Comparison of ENCODE assay signal across 25 cellular contexts in genomic region chr12:6818246-6819006, GRCh38. TPM values are rescaled to one million over a fixed set of nuclear protein-coding genes. Genes with fewer than 3 reads are reported as not detected.
DNase-seq lines count a peak whose midpoint lies in the region; ATAC-seq and TF ChIP-seq lines count a peak whose summit lies in the region.
"Had no signal": no experiment of that assay in that cellular context is flagged by ENCODE, and none has a peak within 500 bp of the region (broad histone marks: within the 10 kb centered on the region; RNA-seq: fewer than 3 reads in every experiment).

No MANE protein-coding gene starts in this region.

- no peaks in the 10 kb centered on the region for H3K79me1 ChIP-seq in H9 (ENCODE audit: insufficient read depth, low read depth, low read length, poor library complexity, severe bottlenecking)

- H2AFZ ChIP-seq in H9 (ENCODE audit: low read length) (no peak overlapping the region), osteoblast (ENCODE audit: low read length) (no peak overlapping the region)

- no CpG with 5 or more reads among the region's 15 CpGs for WGBS in H9 (ENCODE audit: extremely low coverage, insufficient read length, low lambda C conversion rate)

- POLR2A ChIA-PET in WTC11 (lab: Charles Lee), result interaction anchor here (1.1 to 1.5 kb wide), 2 partner anchors 49 to 66 kb away, joined by 3 to 5 read pairs; partner anchors contain the start of gene MLF2

- intact Hi-C loops in breast epithelium (cut with DNase I; ENCODE audit: low total_unique reads), result no loop called here

- H3K4me3 Mint-ChIP-seq in H9, result peak overlapping the region; percentile 17 to 72; a peak in 4 of 5 replicates
- H3K4me3 Mint-ChIP-seq in WTC11, result peak overlapping the region; percentile 56
- H3K4me3 Mint-ChIP-seq: activated CD8-positive, alpha-beta T cell treated with anti-CD3 and anti-CD28 coated beads for 36 hours; activated naive CD4-positive, alpha-beta T cell treated with anti-CD3 and anti-CD28 coated beads, Interleukin-2, amount 10 ng/mL, durations not matched to agents 7 days and 5 days; activated T-cell treated with anti-CD3 and anti-CD28 coated beads, Interleukin-2, amount 50 U/mL, for 4 hours; CD8-positive, alpha-beta T cell; HFFc6; natural killer cell treated with Interleukin-12 subunit alpha and Interleukin-12 subunit beta and Interleukin-15 and Interleukin-18, amount 100 ng/mL, for 72 hours had no signal

- CTCF ChIA-PET in WTC11 (lab: Charles Lee), result interaction anchor here (0.6 to 2.4 kb wide), 3 partner anchors 64 to 1325 kb away, joined by 3 to 8 read pairs (median 3); partner anchors contain the start of gene COPS7A

- H3K27ac ChIP-seq in H9 (ENCODE audit: insufficient read length, low read depth, low read length), result no peak overlapping the region
- H3K27ac ChIP-seq in osteoblast (ENCODE audit: low read depth, low read length), result no peak overlapping the region
- no peak overlapping the region for H3K27ac ChIP-seq in breast epithelium
- H3K27ac ChIP-seq: suprapubic skin had no signal

- H2BK20ac ChIP-seq in H9 (ENCODE audit: low read depth, low read length, poor library complexity, severe bottlenecking), result no peak overlapping the region

- H3K9me3 ChIP-seq in H9 (ENCODE audit: control insufficient read depth, low read depth, low read length) (no peaks in the 10 kb centered on the region), osteoblast (ENCODE audit: low read depth, low read length) (no peaks in the 10 kb centered on the region), breast epithelium (no peaks in the 10 kb centered on the region)
- H3K9me3 ChIP-seq: suprapubic skin had no signal

- H2BK12ac ChIP-seq in H9 (ENCODE audit: insufficient read length, low read depth, low read length), result no peak overlapping the region

- no peak overlapping the region for H4K91ac ChIP-seq in H9 (ENCODE audit: insufficient read length, low read depth, low read length)

- H3K4me3 ChIP-seq in osteoblast (ENCODE audit: insufficient read depth, low read length) (no peak overlapping the region), breast epithelium (no peak overlapping the region)
- H3K4me3 ChIP-seq: suprapubic skin had no signal

- no peak overlapping the region for H4K8ac ChIP-seq in H9 (replicated peaks; ENCODE audit: insufficient read length, low read depth, low read length)

- H3K27ac Mint-ChIP-seq in H9 (peak overlapping the region; percentile 71 to 96 (median 74); a peak in 4 of 7 replicates), WTC11 (no peak overlapping the region; the same call in 1 of the 2 replicates)
- H3K27ac Mint-ChIP-seq: activated CD8-positive, alpha-beta T cell treated with anti-CD3 and anti-CD28 coated beads for 36 hours; activated naive CD4-positive, alpha-beta T cell treated with anti-CD3 and anti-CD28 coated beads, Interleukin-2, amount 10 ng/mL, durations not matched to agents 7 days and 5 days; CD8-positive, alpha-beta T cell; HFFc6; natural killer cell treated with Interleukin-12 subunit alpha and Interleukin-12 subunit beta and Interleukin-15 and Interleukin-18, amount 100 ng/mL, for 72 hours had no signal

- H3K36me3 ChIP-seq in osteoblast (ENCODE audit: insufficient read depth, low read length) (no peaks in the 10 kb centered on the region), breast epithelium (no peaks in the 10 kb centered on the region)
- H3K36me3 ChIP-seq: suprapubic skin had no signal

- no peak overlapping the region for H3K23ac ChIP-seq in H9 (ENCODE audit: insufficient read length, low read depth, low read length)

- H3K4me1 ChIP-seq in H9 (ENCODE audit: insufficient read depth, low read length) (peaks cover 7% of the 10 kb centered on the region; the same call in 1 of the 2 replicates), osteoblast (ENCODE audit: insufficient read depth, low read length) (peaks cover 5% of the 10 kb centered on the region), breast epithelium (no peaks in the 10 kb centered on the region)

- no peak overlapping the region for H2BK5ac ChIP-seq in H9 (ENCODE audit: insufficient read length, low read length)

- H3K36me3 Mint-ChIP-seq in H9 (ENCODE audit: insufficient read depth in 1 of 3, low read depth in 3 of 3), result peaks cover 0 to 3% (median 0%) of the 10 kb centered on the region in 3 experiments; a peak in 1 of 7 replicates
- no peaks in the 10 kb centered on the region for H3K36me3 Mint-ChIP-seq in WTC11
- H3K36me3 Mint-ChIP-seq: CD8-positive, alpha-beta T cell; natural killer cell treated with Interleukin-12 subunit alpha and Interleukin-12 subunit beta and Interleukin-15 and Interleukin-18, amount 100 ng/mL, for 72 hours had no signal

- no peak overlapping the region for H3T11ph ChIP-seq in H9 (ENCODE audit: low read length)

- TF ChIP-seq CTCF in H9 (conservative IDR thresholded peaks at IDR 0.05) (no peak), WTC11 (IDR thresholded peaks at IDR 0.05) (no peak), osteoblast (IDR thresholded peaks at IDR 0.05; ENCODE audit: extremely low read depth, low read depth, low read length) (no peak), breast epithelium (IDR thresholded peaks at IDR 0.05) (no peak)

- H3K56ac ChIP-seq in H9 (ENCODE audit: insufficient read length, low read depth, low read length), result no peak overlapping the region

- TF ChIP-seq POLR2A in breast epithelium (IDR thresholded peaks at IDR 0.05), result no peak

- H3K18ac ChIP-seq in H9 (ENCODE audit: insufficient read length, low read depth, low read length), result no peak overlapping the region

- peaks cover 8% of the 10 kb centered on the region for H3K23me2 ChIP-seq in H9 (ENCODE audit: insufficient read length, low read depth, low read length, poor library complexity, severe bottlenecking)

- H3K14ac ChIP-seq in H9 (ENCODE audit: insufficient read depth, low read length), result no peak overlapping the region

- no peak overlapping the region for H2AK5ac ChIP-seq in H9 (ENCODE audit: insufficient read length, low read length)

- H3K4me2 ChIP-seq in H9 (ENCODE audit: insufficient read depth, insufficient read length, low read length), result peak overlapping the region; percentile 17
- H3K4me2 ChIP-seq in osteoblast (ENCODE audit: insufficient read depth, low read length), result no peak overlapping the region

- H3K9ac ChIP-seq in H9 (ENCODE audit: extremely low read depth, insufficient read length, low read length), result no peak overlapping the region

- H2BK15ac ChIP-seq in H9 (ENCODE audit: low read depth, low read length), result no peak overlapping the region

- H3K9me3 Mint-ChIP-seq in H9 (peaks cover 0 to 2% of the 10 kb centered on the region in 2 experiments; a peak in 1 of 5 replicates), WTC11 (no peaks in the 10 kb centered on the region)
- H3K9me3 Mint-ChIP-seq: activated CD8-positive, alpha-beta T cell treated with anti-CD3 and anti-CD28 coated beads for 36 hours; activated naive CD4-positive, alpha-beta T cell treated with anti-CD3 and anti-CD28 coated beads, Interleukin-2, amount 10 ng/mL, durations not matched to agents 7 days and 5 days; activated T-cell treated with anti-CD3 and anti-CD28 coated beads, Interleukin-2, amount 50 U/mL, for 4 hours; CD8-positive, alpha-beta T cell; HFFc6; natural killer cell treated with Interleukin-12 subunit alpha and Interleukin-12 subunit beta and Interleukin-15 and Interleukin-18, amount 100 ng/mL, for 72 hours had no signal

- DNase-seq in H9 (peak; percentile 94), WTC11 (ENCODE audit: low spot score) (peak; percentile 74), iPS-NIHi7 (ENCODE audit: extremely low spot score) (peak; percentile 60), osteoblast (ENCODE audit: insufficient read length, low spot score, missing footprints) (peak; percentile 71), breast epithelium (ENCODE audit: low spot score in 2 of 2) (no peak), NCI-H2081 (lab: John Stamatoyannopoulos, UW) (no peak)
- DNase-seq: activated CD8-positive, alpha-beta T cell treated with anti-CD3 and anti-CD28 coated beads for 36 hours; activated naive CD4-positive, alpha-beta T cell treated with anti-CD3 and anti-CD28 coated beads, Interleukin-2, amount 10 ng/mL, durations not matched to agents 7 days and 5 days; activated T-cell treated with anti-CD3 and anti-CD28 coated beads, Interleukin-2, amount 50 U/mL, for 4 hours; anterior cingulate cortex; CD8-positive, alpha-beta T cell; head of caudate nucleus; HFFc6; kidney; mesenchymal stem cell; NCI-H1105 treated with DMSO at 0.1 percent for 48 hours; NCI-H2107; NCI-H526; Right ventricle myocardium superior; T-helper 1 cell had no signal

- H3K27me3 Mint-ChIP-seq in H9 (ENCODE audit: low read depth) (peaks cover 68% of the 10 kb centered on the region), WTC11 (ENCODE audit: low read depth) (peaks cover 63% of the 10 kb centered on the region)

- H2BK120ac ChIP-seq in H9 (ENCODE audit: low read depth, low read length, poor library complexity, severe bottlenecking), result no peak overlapping the region

- H3K79me2 ChIP-seq in H9 (ENCODE audit: insufficient read depth, low read length) (no peaks in the 10 kb centered on the region), osteoblast (ENCODE audit: insufficient read depth, low read length) (no peaks in the 10 kb centered on the region)

- peaks cover 50 to 51% of the 10 kb centered on the region in 2 experiments for H3K4me1 Mint-ChIP-seq in H9
- H3K4me1 Mint-ChIP-seq in WTC11, result peaks cover 51% of the 10 kb centered on the region

- peaks cover 4% of the 10 kb centered on the region; the same call in 1 of the 2 replicates for H3K27me3 ChIP-seq in H9 (ENCODE audit: insufficient read depth, low read length)
- peaks cover 16% of the 10 kb centered on the region for H3K27me3 ChIP-seq in osteoblast (ENCODE audit: insufficient read depth, low read length)
- peaks cover under 1 to 10% of the 10 kb centered on the region in 2 donors for H3K27me3 ChIP-seq in breast epithelium

- ATAC-seq in WTC11 (peak; percentile 47), GM19467 (IDR thresholded peaks at IDR 0.05; ENCODE audit: unreplicated experiment) (no peak), HG03039 (IDR thresholded peaks at IDR 0.05; ENCODE audit: unreplicated experiment) (no peak)
- ATAC-seq: activated CD8-positive, alpha-beta T cell treated with anti-CD3 and anti-CD28 coated beads for 36 hours; activated T-cell treated with anti-CD3 and anti-CD28 coated beads, Interleukin-2, amount 50 U/mL, for 4 hours; CD8-positive, alpha-beta T cell; natural killer cell treated with Interleukin-12 subunit alpha and Interleukin-12 subunit beta and Interleukin-15 and Interleukin-18, amount 100 ng/mL, for 72 hours had no signal

- H3K4ac ChIP-seq in H9 (ENCODE audit: low read depth, low read length), result no peak overlapping the region

- H4K20me1 ChIP-seq in H9 (ENCODE audit: control insufficient read depth, insufficient read depth, insufficient read length), result no peaks in the 10 kb centered on the region
- H4K20me1 ChIP-seq in osteoblast (ENCODE audit: insufficient read depth, low read length), result peaks cover 9% of the 10 kb centered on the region

- no peak overlapping the region for H4K5ac ChIP-seq in H9 (ENCODE audit: insufficient read length, low read depth, low read length)

RNA-seq across cellular contexts. Expression of gene GPR162, which starts 3.2 kb away (rescaled TPM):
- total RNA-seq in H9 (2021) (4.6 and 6.1 TPM in 2 replicates), WTC11 (2021) (7.3 to 9.3 TPM (median 8.2 TPM) in 3 replicates), osteoblast (1.4 and 5.0 TPM in 2 replicates), breast epithelium (1 to 10 TPM; 2.6 to 4.2 (median 4.1) TPM)
- total RNA-seq: CD8-positive, alpha-beta T cell; natural killer cell treated with Interleukin-12 subunit alpha and Interleukin-12 subunit beta and Interleukin-15 and Interleukin-18, amount 100 ng/mL, for 72 hours; OCI-LY7 had no signal

RNA-seq across cellular contexts. Expression of gene P3H3, which starts 9.8 kb away (rescaled TPM):
- total RNA-seq in H9 (2021) (55.0 and 60.2 TPM in 2 replicates), WTC11 (2021) (49.9 to 55.7 TPM (median 50.7 TPM) in 3 replicates), osteoblast (108 and 130 TPM in 2 replicates), breast epithelium (10 to 100 TPM in 2 of 3 donors, 1 to 10 TPM in 1; 7.5 to 29.5 (median 10.1) TPM)

RNA-seq across cellular contexts. Expression of gene GNB3, which starts 22.3 kb away (rescaled TPM):
- total RNA-seq in H9 (2021), result 17.3 and 20.0 TPM in 2 replicates
- 14.0 to 16.5 TPM (median 14.3 TPM) in 3 replicates for total RNA-seq in WTC11 (2021)
- 1.4 and 2.7 TPM in 2 replicates for total RNA-seq in osteoblast
- 1 to 10 TPM in 2 of 3 donors, under 1 TPM in 1; 0.80 to 3.3 (median 2.2) TPM for total RNA-seq in breast epithelium
- total RNA-seq: natural killer cell treated with Interleukin-12 subunit alpha and Interleukin-12 subunit beta and Interleukin-15 and Interleukin-18, amount 100 ng/mL, for 72 hours had no signal

RNA-seq across cellular contexts. Expression of gene CD4, which starts 29.1 kb away (rescaled TPM):
- total RNA-seq in H9 (2021) (0.88 and 1.1 TPM in 2 replicates), WTC11 (2021) (2.5 to 3.3 TPM (median 2.7 TPM) in 3 replicates), osteoblast (10.9 and 15.0 TPM in 2 replicates), breast epithelium (10 to 100 TPM in 2 of 3 donors, 1 to 10 TPM in 1; 5.9 to 29.0 (median 11.0) TPM)
- total RNA-seq: OCI-LY7 had no signal

RNA-seq across cellular contexts. Expression of gene CDCA3, which starts 32.7 kb away (rescaled TPM):
- 45.1 and 48.6 TPM in 2 replicates for total RNA-seq in H9 (2021)
- total RNA-seq in WTC11 (2021), result 47.1 to 61.8 TPM (median 49.1 TPM) in 3 replicates
- total RNA-seq in osteoblast, result 4.0 and 5.0 TPM in 2 replicates
- 1 to 10 TPM in 2 of 3 donors, under 1 TPM in 1; 0.33 to 3.0 (median 1.8) TPM for total RNA-seq in breast epithelium

Comparison
In these comparisons a context has a peak if more than half of its experiments do, and no peak if none do; other contexts are left out.
1. DNase-seq: peak in H9 (single experiment), WTC11 (single experiment), iPS-NIHi7 (single experiment) and osteoblast (single experiment); none in breast epithelium (0 of 2) and NCI-H2081 (0 of 2).